ENCODE assay signal across 1 cellular context in genomic region chr12:110068115-110068514, GRCh38.
TF ChIP-seq lines count a peak whose summit lies in the region.

No MANE protein-coding gene starts in this region.

TF ChIP-seq in K562, 482 proteins besides CTCF, POLR2A, EP300 and RAD21:
- TF ChIP-seq RCOR1 (IDR thresholded peaks at IDR 0.05; ENCODE audit: borderline replicate concordance in 1 of 2, low read depth in 2 of 2, low read length in 2 of 2) (0 out of 4 replicates have a peak, but pooled peaks of 1 of the 2 experiments have one; percentile 19), EHMT2 (IDR thresholded peaks at IDR 0.05) (0 out of 2 replicates have a peak, but pooled peaks have one; percentile 14)
- TF ChIP-seq, protein P1, sequence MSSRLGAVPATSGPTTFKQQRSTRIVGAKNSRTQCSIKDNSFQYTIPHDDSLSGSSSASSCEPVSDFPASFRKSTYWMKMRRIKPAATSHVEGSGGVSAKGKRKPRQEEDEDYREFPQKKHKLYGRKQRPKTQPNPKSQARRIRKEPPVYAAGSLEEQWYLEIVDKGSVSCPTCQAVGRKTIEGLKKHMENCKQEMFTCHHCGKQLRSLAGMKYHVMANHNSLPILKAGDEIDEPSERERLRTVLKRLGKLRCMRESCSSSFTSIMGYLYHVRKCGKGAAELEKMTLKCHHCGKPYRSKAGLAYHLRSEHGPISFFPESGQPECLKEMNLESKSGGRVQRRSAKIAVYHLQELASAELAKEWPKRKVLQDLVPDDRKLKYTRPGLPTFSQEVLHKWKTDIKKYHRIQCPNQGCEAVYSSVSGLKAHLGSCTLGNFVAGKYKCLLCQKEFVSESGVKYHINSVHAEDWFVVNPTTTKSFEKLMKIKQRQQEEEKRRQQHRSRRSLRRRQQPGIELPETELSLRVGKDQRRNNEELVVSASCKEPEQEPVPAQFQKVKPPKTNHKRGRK (tag; IDR thresholded peaks at IDR 0.05), result peak; percentile 72
